ENCODE assay signal across 26 cellular contexts in genomic region chr2:191053256-191053655, GRCh38.
"Had no signal": no experiment of that assay in that cellular context is flagged by ENCODE, and none has a peak within 500 bp of the region (broad histone marks: within the 10 kb centered on the region; RNA-seq: fewer than 3 reads in every experiment).

No MANE protein-coding gene starts in this region.

- H3K9me3 Mint-ChIP-seq: activated CD4-positive, alpha-beta memory T cell treated with anti-CD3 and anti-CD28 coated beads, Interleukin-2, amount 10 ng/mL, durations not matched to agents 7 days and 5 days; activated CD4-positive, alpha-beta T cell treated with anti-CD3 and anti-CD28 coated beads, Interleukin-2, amount 10 ng/mL, durations not matched to agents 7 days and 5 days; activated naive CD4-positive, alpha-beta T cell treated with anti-CD3 and anti-CD28 coated beads for 36 hours; activated T-cell treated with anti-CD3 and anti-CD28 coated beads, Interleukin-2, amount 50 U/mL, for 24 hours; activated T-helper 1 cell treated with anti-CD3 and anti-CD28 coated beads, Interleukin-12 subunit alpha, Interleukin-12 subunit beta, Interleukin-2, Interleukin-4 antibody, amounts not matched to agents 30 ng/mL and 10 ng/mL and 1 ng/mL, durations not matched to agents 14 hours and 24 hours and 36 hours; brain had no signal

- H3K4me3 Mint-ChIP-seq: activated CD4-positive, alpha-beta memory T cell treated with anti-CD3 and anti-CD28 coated beads, Interleukin-2, amount 10 ng/mL, durations not matched to agents 7 days and 5 days; activated CD4-positive, alpha-beta T cell treated with anti-CD3 and anti-CD28 coated beads, Interleukin-2, amount 10 ng/mL, durations not matched to agents 7 days and 5 days; activated naive CD4-positive, alpha-beta T cell treated with anti-CD3 and anti-CD28 coated beads for 36 hours; activated T-cell treated with anti-CD3 and anti-CD28 coated beads, Interleukin-2, amount 50 U/mL, for 24 hours; activated T-helper 1 cell treated with anti-CD3 and anti-CD28 coated beads, Interleukin-12 subunit alpha, Interleukin-12 subunit beta, Interleukin-2, Interleukin-4 antibody, amounts not matched to agents 30 ng/mL and 10 ng/mL and 1 ng/mL, durations not matched to agents 14 hours and 24 hours and 36 hours; brain had no signal

- FAIRE-seq: astrocyte had no signal

- DNase-seq: activated CD4-positive, alpha-beta memory T cell treated with anti-CD3 and anti-CD28 coated beads, Interleukin-2, amount 10 ng/mL, durations not matched to agents 7 days and 5 days; activated CD4-positive, alpha-beta T cell treated with anti-CD3 and anti-CD28 coated beads, Interleukin-2, amount 10 ng/mL, durations not matched to agents 7 days and 5 days; activated CD4-positive, CD25-positive, alpha-beta regulatory T cell; activated effector memory CD4-positive, alpha-beta T cell treated with anti-CD3 and anti-CD28 coated beads, Interleukin-2, amount 50 U/mL, for 16 hours; activated naive CD4-positive, alpha-beta T cell treated with anti-CD3 and anti-CD28 coated beads for 36 hours; activated T-cell treated with anti-CD3 and anti-CD28 coated beads, Interleukin-2, amount 50 U/mL, for 24 hours; amygdala; Kasumi-1; KBM-7; NCI-H1105 treated with DMSO at 0.1 percent for 48 hours; NCI-H1436 treated with DMSO at 0.1 percent for 48 hours; NCI-H187; NCI-H2081; NCI-H510A treated with DMSO at 0.1 percent for 48 hours; NCI-H69; NK-92 treated with Interleukin-12 subunit alpha and Interleukin-12 subunit beta, amount 100 ng/mL, for 24 hours; OCI-M1; RPMI8226; T-helper 1 cell had no signal

- H3K27ac Mint-ChIP-seq: activated CD4-positive, alpha-beta T cell treated with anti-CD3 and anti-CD28 coated beads, Interleukin-2, amount 10 ng/mL, durations not matched to agents 7 days and 5 days; activated naive CD4-positive, alpha-beta T cell treated with anti-CD3 and anti-CD28 coated beads for 36 hours; brain had no signal

- H3K36me3 Mint-ChIP-seq: brain had no signal

- H3K4me3 ChIP-seq: SK-N-MC had no signal

- H3K27ac ChIP-seq: SK-N-MC, VCaP had no signal

- ATAC-seq: Panc1, Right ventricle myocardium inferior had no signal

- H3K27me3 Mint-ChIP-seq: activated CD4-positive, alpha-beta memory T cell treated with anti-CD3 and anti-CD28 coated beads, Interleukin-2, amount 10 ng/mL, durations not matched to agents 7 days and 5 days; activated CD4-positive, alpha-beta T cell treated with anti-CD3 and anti-CD28 coated beads, Interleukin-2, amount 10 ng/mL, durations not matched to agents 7 days and 5 days; activated T-cell treated with anti-CD3 and anti-CD28 coated beads, Interleukin-2, amount 50 U/mL, for 24 hours; brain had no signal
